ENCODE assay signal across 1 cellular context in genomic region chr12:110528277-110528839, GRCh38.
TF ChIP-seq lines count a peak whose summit lies in the region.

No MANE protein-coding gene starts in this region.

TF ChIP-seq in HepG2, 621 proteins besides CTCF, POLR2A, EP300 and RAD21:
- no peak for TF ChIP-seq LRRFIP1 (CRISPR knock-in tag; conservative IDR thresholded peaks at IDR 0.05)
